ENCODE assay signal across 8 cellular contexts in the genomic region with DNA sequence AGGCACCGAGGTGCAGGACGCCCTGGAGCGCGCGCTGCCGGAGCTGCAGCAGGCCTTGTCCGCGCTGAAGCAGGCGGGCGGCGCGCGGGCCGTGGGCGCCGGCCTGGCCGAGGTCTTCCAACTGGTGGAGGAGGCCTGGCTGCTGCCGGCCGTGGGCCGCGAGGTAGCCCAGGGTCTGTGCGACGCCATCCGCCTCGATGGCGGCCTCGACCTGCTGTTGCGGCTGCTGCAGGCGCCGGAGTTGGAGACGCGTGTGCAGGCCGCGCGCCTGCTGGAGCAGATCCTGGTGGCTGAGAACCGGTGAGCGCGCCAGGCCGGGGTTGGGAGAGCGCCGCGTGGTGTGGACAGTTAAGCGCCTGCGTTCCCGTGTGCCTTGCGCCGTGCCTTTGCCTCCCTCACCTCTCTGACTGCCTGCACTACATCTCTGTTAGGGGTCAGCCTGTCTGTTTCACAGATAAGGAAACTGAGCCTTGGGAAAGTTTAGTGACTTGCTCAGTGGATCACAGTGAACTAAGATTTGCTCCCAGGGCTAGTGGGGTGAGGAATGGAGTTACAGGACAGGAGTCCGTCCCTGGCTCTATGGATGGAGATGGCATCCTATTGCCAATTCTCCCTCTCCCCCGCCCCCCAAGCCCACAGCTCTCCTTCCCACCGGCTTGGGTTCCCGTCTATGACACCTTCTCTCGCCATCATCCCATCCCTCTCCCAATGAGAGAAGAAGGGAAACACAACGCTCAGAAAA. TPM values are rescaled to one million over a fixed set of nuclear protein-coding genes. Genes with fewer than 3 reads are reported as not detected.
DNase-seq lines count a peak whose midpoint lies in the region; ATAC-seq and TF ChIP-seq lines count a peak whose summit lies in the region.

No MANE protein-coding gene starts in this region.

- ATAC-seq in HG03342 (IDR thresholded peaks at IDR 0.05; ENCODE audit: unreplicated experiment) (peak; percentile 19), left ventricle myocardium superior (peak; percentile 7)

- H3K9me3 Mint-ChIP-seq in activated T-helper 2 cell treated with anti-CD3 and anti-CD28 coated beads, Interferon-gamma antibody, Interleukin-2, Interleukin-4, amounts not matched to agents 10 μg/mL and 5 μg/mL and 100 μg/mL, durations not matched to agents 14 hours and 24 hours and 36 hours: no peaks in the 10 kb centered on the region

- peaks cover 0 to 15% (median 7%) of the 10 kb centered on the region in 3 donors for H3K27me3 ChIP-seq in skeletal muscle tissue (ENCODE audit: control insufficient read depth in 3 of 3, insufficient read depth in 3 of 3, low read length in 3 of 3)

- H3K4me3 ChIP-seq in GM12875 (ENCODE audit: low read depth, low read length) (peak overlapping the region; percentile 85), skeletal muscle tissue (ENCODE audit: low read length in 3 of 3) (peak overlapping the region; percentile 59 to 77 (median 65))

- peak; percentile 7; the same call in 1 of the 2 replicates for TF ChIP-seq CTCF in 22Rv1 (IDR thresholded peaks at IDR 0.05)
- TF ChIP-seq CTCF in GM12875 (IDR thresholded peaks at IDR 0.05; ENCODE audit: borderline replicate concordance, insufficient read depth, low read depth, low read length): no peak

- intact Hi-C loops in activated T-helper 2 cell treated with anti-CD3 and anti-CD28 coated beads, Interferon-gamma antibody, Interleukin-2, Interleukin-4, amounts not matched to agents 10 μg/mL and 5 μg/mL and 100 μg/mL, durations not matched to agents 14 hours and 24 hours and 36 hours (cut with micrococcal nuclease): loop anchor here (10.0 kb wide), 1 partner anchor 58 kb away; a partner anchor contains a TSS
- intact Hi-C loops in left ventricle myocardium superior (cut with micrococcal nuclease): no loop called here

- H3K36me3 ChIP-seq in skeletal muscle tissue (ENCODE audit: control insufficient read depth in 3 of 3, insufficient read depth in 3 of 3, low read length in 3 of 3): peaks cover 0 to 2% (median under 1%) of the 10 kb centered on the region in 3 donors

- H3K27ac ChIP-seq in 22Rv1: peak overlapping the region; percentile 86
- H3K27ac ChIP-seq in skeletal muscle tissue (ENCODE audit: low read depth, low read length): no peak overlapping the region

- no peaks in the 10 kb centered on the region for H3K27me3 Mint-ChIP-seq in activated T-helper 2 cell treated with anti-CD3 and anti-CD28 coated beads, Interferon-gamma antibody, Interleukin-2, Interleukin-4, amounts not matched to agents 10 μg/mL and 5 μg/mL and 100 μg/mL, durations not matched to agents 14 hours and 24 hours and 36 hours (ENCODE audit: low read depth)

- H3K9ac ChIP-seq in skeletal muscle tissue (ENCODE audit: low read depth in 1 of 3, low read length in 3 of 3): peak overlapping the region; percentile 38 to 75 (median 43)

- H3K9me3 ChIP-seq in skeletal muscle tissue (ENCODE audit: control insufficient read depth in 3 of 3, low read length in 3 of 3): no peaks in the 10 kb centered on the region

- H3K4me1 Mint-ChIP-seq in activated T-helper 2 cell treated with anti-CD3 and anti-CD28 coated beads, Interferon-gamma antibody, Interleukin-2, Interleukin-4, amounts not matched to agents 10 μg/mL and 5 μg/mL and 100 μg/mL, durations not matched to agents 14 hours and 24 hours and 36 hours (ENCODE audit: low read depth): peaks cover 13% of the 10 kb centered on the region

- H3K4me3 Mint-ChIP-seq in activated T-helper 2 cell treated with anti-CD3 and anti-CD28 coated beads, Interferon-gamma antibody, Interleukin-2, Interleukin-4, amounts not matched to agents 10 μg/mL and 5 μg/mL and 100 μg/mL, durations not matched to agents 14 hours and 24 hours and 36 hours (ENCODE audit: low read depth): peak overlapping the region; percentile 84

- peaks cover 7% of the 10 kb centered on the region for H3K36me3 Mint-ChIP-seq in activated T-helper 2 cell treated with anti-CD3 and anti-CD28 coated beads, Interferon-gamma antibody, Interleukin-2, Interleukin-4, amounts not matched to agents 10 μg/mL and 5 μg/mL and 100 μg/mL, durations not matched to agents 14 hours and 24 hours and 36 hours (ENCODE audit: low read depth)

- H3K27ac Mint-ChIP-seq in activated T-helper 2 cell treated with anti-CD3 and anti-CD28 coated beads, Interferon-gamma antibody, Interleukin-2, Interleukin-4, amounts not matched to agents 10 μg/mL and 5 μg/mL and 100 μg/mL, durations not matched to agents 14 hours and 24 hours and 36 hours: peak overlapping the region; percentile 65

- peaks cover 17 to 25% (median 22%) of the 10 kb centered on the region in 3 donors for H3K4me1 ChIP-seq in skeletal muscle tissue (ENCODE audit: control insufficient read depth in 3 of 3, insufficient read depth in 3 of 3, low read length in 3 of 3)

- DNase-seq in activated T-helper 2 cell treated with anti-CD3 and anti-CD28 coated beads, Interferon-gamma antibody, Interleukin-2, Interleukin-4, amounts not matched to agents 10 μg/mL and 5 μg/mL and 100 μg/mL, durations not matched to agents 14 hours and 24 hours and 36 hours (ENCODE audit: low spot score): no peak
- DNase-seq in left ventricle myocardium superior: peak; percentile 52
- DNase-seq in activated CD8-positive, alpha-beta memory T cell treated with anti-CD3 and anti-CD28 coated beads for 24 hours: no peak
- DNase-seq in kidney tubule cell (ENCODE audit: low spot score): no peak

RNA-seq across cellular contexts. Expression of a gene that starts 0.9 kb away (rescaled TPM):
- 35.0 and 35.9 TPM in 2 replicates for total RNA-seq in activated T-helper 2 cell treated with anti-CD3 and anti-CD28 coated beads, Interferon-gamma antibody, Interleukin-2, Interleukin-4, amounts not matched to agents 10 μg/mL and 5 μg/mL and 100 μg/mL, durations not matched to agents 14 hours and 24 hours and 36 hours
- total RNA-seq in left ventricle myocardium superior (4.2 TPM), skeletal muscle tissue (5.7 TPM)

RNA-seq across cellular contexts. Expression of a gene that starts 2.3 kb away (rescaled TPM):
- 0.23 and 0.50 TPM in 2 replicates for total RNA-seq in activated T-helper 2 cell treated with anti-CD3 and anti-CD28 coated beads, Interferon-gamma antibody, Interleukin-2, Interleukin-4, amounts not matched to agents 10 μg/mL and 5 μg/mL and 100 μg/mL, durations not matched to agents 14 hours and 24 hours and 36 hours
- total RNA-seq in left ventricle myocardium superior: 38.1 TPM
- 0.52 TPM for total RNA-seq in skeletal muscle tissue

RNA-seq across cellular contexts. Expression of a gene that starts 7.4 kb away (rescaled TPM):
- not detected in 2 replicates for total RNA-seq in activated T-helper 2 cell treated with anti-CD3 and anti-CD28 coated beads, Interferon-gamma antibody, Interleukin-2, Interleukin-4, amounts not matched to agents 10 μg/mL and 5 μg/mL and 100 μg/mL, durations not matched to agents 14 hours and 24 hours and 36 hours
- total RNA-seq in left ventricle myocardium superior (not detected), skeletal muscle tissue (not detected)

RNA-seq across cellular contexts. Expression of a gene that starts 15.0 kb away (rescaled TPM):
- total RNA-seq in activated T-helper 2 cell treated with anti-CD3 and anti-CD28 coated beads, Interferon-gamma antibody, Interleukin-2, Interleukin-4, amounts not matched to agents 10 μg/mL and 5 μg/mL and 100 μg/mL, durations not matched to agents 14 hours and 24 hours and 36 hours: 89.7 and 93.2 TPM in 2 replicates
- 157 TPM for total RNA-seq in left ventricle myocardium superior
- total RNA-seq in skeletal muscle tissue: 44.4 TPM

RNA-seq across cellular contexts. Expression of a gene that starts 33.6 kb away (rescaled TPM):
- total RNA-seq in activated T-helper 2 cell treated with anti-CD3 and anti-CD28 coated beads, Interferon-gamma antibody, Interleukin-2, Interleukin-4, amounts not matched to agents 10 μg/mL and 5 μg/mL and 100 μg/mL, durations not matched to agents 14 hours and 24 hours and 36 hours: 5.3 and 6.9 TPM in 2 replicates
- total RNA-seq in left ventricle myocardium superior (7.9 TPM), skeletal muscle tissue (4.7 TPM)

Comparison
In these comparisons a context has a peak if more than half of its experiments do, and no peak if none do; other contexts are left out.
1. RNA of a gene that starts 2.3 kb away (total RNA-seq): 38.1 TPM in left ventricle myocardium superior (single experiment); 0.52 TPM in skeletal muscle tissue (single experiment) and 0.23 to 0.50 TPM in activated T-helper 2 cell treated with anti-CD3 and anti-CD28 coated beads, Interferon-gamma antibody, Interleukin-2, Interleukin-4, amounts not matched to agents 10 μg/mL and 5 μg/mL and 100 μg/mL, durations not matched to agents 14 hours and 24 hours and 36 hours; every median in the first group is over 10 times any median in the second.